In genomic region chr17:12727881-12728280, GRCh38 we compare ENCODE assay signal across 23 cellular contexts.
DNase-seq lines count a peak whose midpoint lies in the region; ATAC-seq, FAIRE-seq and TF ChIP-seq lines count a peak whose summit lies in the region.
"Had no signal": no experiment of that assay in that cellular context is flagged by ENCODE, and none has a peak within 500 bp of the region (broad histone marks: within the 10 kb centered on the region; RNA-seq: fewer than 3 reads in every experiment).

No MANE protein-coding gene starts in this region.

- no peaks in the 10 kb centered on the region for H3K27me3 Mint-ChIP-seq in astrocyte (ENCODE audit: low read depth, unreplicated experiment)
- H3K27me3 Mint-ChIP-seq in CD8-positive, alpha-beta T cell (ENCODE audit: low read depth), result peaks cover 2% of the 10 kb centered on the region
- H3K27me3 Mint-ChIP-seq: activated CD8-positive, alpha-beta memory T cell treated with anti-CD3 and anti-CD28 coated beads, Interleukin-2, amount 10 ng/mL, durations not matched to agents 7 days and 5 days; CD4-positive, alpha-beta T cell had no signal

- H3K79me2 ChIP-seq in astrocyte (ENCODE audit: insufficient read depth, low read length), result no peaks in the 10 kb centered on the region

- H3K27ac Mint-ChIP-seq in astrocyte (ENCODE audit: unreplicated experiment), result no peak overlapping the region
- no peak overlapping the region for H3K27ac Mint-ChIP-seq in CD8-positive, alpha-beta T cell
- H3K27ac Mint-ChIP-seq: activated CD8-positive, alpha-beta memory T cell treated with anti-CD3 and anti-CD28 coated beads, Interleukin-2, amount 10 ng/mL, durations not matched to agents 7 days and 5 days; CD4-positive, alpha-beta T cell had no signal

- H3K9me3 Mint-ChIP-seq in astrocyte (ENCODE audit: unreplicated experiment), result no peaks in the 10 kb centered on the region
- peaks cover 3% of the 10 kb centered on the region for H3K9me3 Mint-ChIP-seq in CD8-positive, alpha-beta T cell

- no peaks in the 10 kb centered on the region for H3K36me3 Mint-ChIP-seq in astrocyte (ENCODE audit: low read depth, unreplicated experiment)
- no peaks in the 10 kb centered on the region for H3K36me3 Mint-ChIP-seq in CD8-positive, alpha-beta T cell
- H3K36me3 Mint-ChIP-seq: activated CD8-positive, alpha-beta memory T cell treated with anti-CD3 and anti-CD28 coated beads, Interleukin-2, amount 10 ng/mL, durations not matched to agents 7 days and 5 days had no signal

- H3K4me1 Mint-ChIP-seq in astrocyte (ENCODE audit: low read depth, unreplicated experiment), result peaks cover 13% of the 10 kb centered on the region
- H3K4me1 Mint-ChIP-seq in CD8-positive, alpha-beta T cell (ENCODE audit: low read depth), result no peaks in the 10 kb centered on the region
- H3K4me1 Mint-ChIP-seq: activated CD8-positive, alpha-beta memory T cell treated with anti-CD3 and anti-CD28 coated beads, Interleukin-2, amount 10 ng/mL, durations not matched to agents 7 days and 5 days; central memory CD8-positive, alpha-beta T cell had no signal

- H3K9ac ChIP-seq in astrocyte (ENCODE audit: low read length), result no peak overlapping the region

- H3K36me3 ChIP-seq in astrocyte (ENCODE audit: insufficient read depth, low read length), result no peaks in the 10 kb centered on the region
- H3K36me3 ChIP-seq in sigmoid colon, result peaks cover 0 to 30% (median 5%) of the 10 kb centered on the region in 4 donors
- no peaks in the 10 kb centered on the region for H3K36me3 ChIP-seq in CD8-positive, alpha-beta T cell (ENCODE audit: insufficient read depth, low read length)
- H3K36me3 ChIP-seq: right lobe of liver, suprapubic skin had no signal

- no peak overlapping the region for H2AFZ ChIP-seq in astrocyte (ENCODE audit: low read depth, low read length)

- TF ChIP-seq POLR2A in sigmoid colon (IDR thresholded peaks at IDR 0.05), result no peak

- H3K4me1 ChIP-seq in astrocyte (ENCODE audit: insufficient read depth, low read length) (peaks cover 21% of the 10 kb centered on the region), sigmoid colon (peaks cover 0 to 41% (median 34%) of the 10 kb centered on the region in 4 donors)
- no peaks in the 10 kb centered on the region for H3K4me1 ChIP-seq in CD8-positive, alpha-beta T cell (ENCODE audit: insufficient read depth, low read length)
- H3K4me1 ChIP-seq: right lobe of liver had no signal

- ATAC-seq in CD8-positive, alpha-beta T cell, result no peak
- ATAC-seq: activated CD8-positive, alpha-beta memory T cell treated with anti-CD3 and anti-CD28 coated beads, Interleukin-2, amount 10 ng/mL, durations not matched to agents 7 days and 5 days; PC-3; right lobe of liver had no signal

- POLR2A ChIA-PET in CD8-positive, alpha-beta T cell (lab: Charles Lee), result no interaction called here

- CTCF ChIA-PET in CD8-positive, alpha-beta T cell (lab: Charles Lee), result no interaction called here

- no peak for TF ChIP-seq EP300 in sigmoid colon (IDR thresholded peaks at IDR 0.05)

- no peak for FAIRE-seq in astrocyte (lab: Jason Lieb, UNC)
- FAIRE-seq: GM12891, H1, TTC549 had no signal

- H3K4me3 ChIP-seq in astrocyte (ENCODE audit: insufficient read depth, low read depth, low read length), result no peak overlapping the region
- H3K4me3 ChIP-seq in fibroblast of the aortic adventitia (ENCODE audit: low read depth, low read length), result no peak overlapping the region
- no peak overlapping the region for H3K4me3 ChIP-seq in sigmoid colon
- H3K4me3 ChIP-seq in CD8-positive, alpha-beta T cell (ENCODE audit: low read depth, low read length), result no peak overlapping the region
- H3K4me3 ChIP-seq: lung, right lobe of liver, suprapubic skin had no signal

- TF ChIP-seq CTCF in astrocyte (IDR thresholded peaks at IDR 0.05; ENCODE audit: insufficient read depth, low read depth, low read length), result no peak
- no peak for TF ChIP-seq CTCF in fibroblast of the aortic adventitia (IDR thresholded peaks at IDR 0.05; ENCODE audit: insufficient read depth, low read length)
- no peak for TF ChIP-seq CTCF in sigmoid colon (IDR thresholded peaks at IDR 0.05)
- TF ChIP-seq CTCF in GM20000 (IDR thresholded peaks at IDR 0.05; ENCODE audit: extremely low read depth, missing control alignments), result no peak
- no peak for TF ChIP-seq CTCF in CD8-positive, alpha-beta T cell (IDR thresholded peaks at IDR 0.05)

- intact Hi-C loops in sigmoid colon (cut with DNase I), result loop anchor here (5.0 kb wide), 1 partner anchor 46 kb away; no protein-coding TSS in a partner anchor
- intact Hi-C loops in CD8-positive, alpha-beta T cell (cut with DNase I, micrococcal nuclease), result no loop called here

- no peak overlapping the region for H3K4me3 Mint-ChIP-seq in astrocyte (ENCODE audit: unreplicated experiment)
- H3K4me3 Mint-ChIP-seq in CD8-positive, alpha-beta T cell, result no peak overlapping the region
- H3K4me3 Mint-ChIP-seq: activated CD8-positive, alpha-beta memory T cell treated with anti-CD3 and anti-CD28 coated beads, Interleukin-2, amount 10 ng/mL, durations not matched to agents 7 days and 5 days; CD4-positive, alpha-beta T cell; central memory CD8-positive, alpha-beta T cell had no signal

- H3K27me3 ChIP-seq in astrocyte (ENCODE audit: insufficient read depth, low read length), result no peaks in the 10 kb centered on the region
- no peaks in the 10 kb centered on the region for H3K27me3 ChIP-seq in sigmoid colon
- H3K27me3 ChIP-seq in CD8-positive, alpha-beta T cell (ENCODE audit: insufficient read depth, low read length), result no peaks in the 10 kb centered on the region
- H3K27me3 ChIP-seq: right lobe of liver, suprapubic skin had no signal

- peak; percentile 37 for DNase-seq in EL
- no peak for DNase-seq in astrocyte (ENCODE audit: low read depth)
- peak; percentile 25 for DNase-seq in fibroblast of the aortic adventitia (ENCODE audit: low read depth)
- no peak for DNase-seq in sigmoid colon
- DNase-seq in GM20000 (ENCODE audit: low spot score), result no peak
- DNase-seq in UCSD-AML1 (lab: John Stamatoyannopoulos, UW; ENCODE audit: unreplicated experiment), result no peak
- DNase-seq in NCI-H526 treated with DMSO at 0.1 percent for 48 hours (lab: John Stamatoyannopoulos, UW), result no peak
- DNase-seq in CD8-positive, alpha-beta T cell, result no peak
- DNase-seq: activated CD8-positive, alpha-beta memory T cell treated with anti-CD3 and anti-CD28 coated beads, Interleukin-2, amount 10 ng/mL, durations not matched to agents 7 days and 5 days; activated effector memory CD4-positive, alpha-beta T cell treated with Interleukin-2 at 50 U/mL for 16 hours; CD4-positive, alpha-beta T cell; effector CD8-positive, alpha-beta T cell; NCI-H82; nucleus accumbens; PC-3; right lobe of liver; SIG-M5 had no signal

- peak overlapping the region; percentile 9 for H3K4me2 ChIP-seq in astrocyte (ENCODE audit: low read length)

- H3K9me3 ChIP-seq in astrocyte (ENCODE audit: insufficient read depth, low read depth, low read length), result no peaks in the 10 kb centered on the region
- H3K9me3 ChIP-seq in sigmoid colon, result no peaks in the 10 kb centered on the region
- no peaks in the 10 kb centered on the region for H3K9me3 ChIP-seq in CD8-positive, alpha-beta T cell (ENCODE audit: low read length)
- H3K9me3 ChIP-seq: right lobe of liver, suprapubic skin had no signal

- no peak overlapping the region for H3K27ac ChIP-seq in astrocyte (ENCODE audit: low read depth, low read length)
- H3K27ac ChIP-seq in sigmoid colon, result peak overlapping the region; percentile 59 to 80 (median 71)
- H3K27ac ChIP-seq in CD8-positive, alpha-beta T cell (ENCODE audit: low read depth, low read length), result no peak overlapping the region
- H3K27ac ChIP-seq: right lobe of liver, suprapubic skin had no signal

- H4K20me1 ChIP-seq in astrocyte (ENCODE audit: insufficient read depth, low read length), result no peaks in the 10 kb centered on the region

- WGBS in sigmoid colon, 2 donors, result 87 to 94% methylated on average over 7 of the region's 7 CpGs

Comparison
In these comparisons a context has a peak if more than half of its experiments do, and no peak if none do; other contexts are left out.
1. DNase-seq: peak in EL (single experiment) and fibroblast of the aortic adventitia (single experiment); none in astrocyte (single experiment), sigmoid colon (single experiment), GM20000 (single experiment), UCSD-AML1 (single experiment), NCI-H526 treated with DMSO at 0.1 percent for 48 hours (single experiment) and CD8-positive, alpha-beta T cell (0 of 7).
2. H3K27ac ChIP-seq: peak in sigmoid colon (4 of 4); none in astrocyte (single experiment) and CD8-positive, alpha-beta T cell (single experiment).